In genomic region chr5:109454726-109455505, GRCh38 we compare ENCODE assay signal across 10 cellular contexts. TPM values are rescaled to one million over a fixed set of nuclear protein-coding genes. Genes with fewer than 3 reads are reported as not detected.
A peak's percentile ranks its signal among the peaks of the same experiment; 100 is the strongest.
DNase-seq lines count a peak whose midpoint lies in the region; ATAC-seq and TF ChIP-seq lines count a peak whose summit lies in the region.
"Had no signal": no experiment of that assay in that cellular context is flagged by ENCODE, and none has a peak within 500 bp of the region (broad histone marks: within the 10 kb centered on the region; RNA-seq: fewer than 3 reads in every experiment).

No MANE protein-coding gene starts in this region.

- H3K79me2 ChIP-seq in OCI-LY1 (ENCODE audit: insufficient read depth, low read length) = no peaks in the 10 kb centered on the region

- H3K4me3 ChIP-seq in OCI-LY1 (ENCODE audit: low read depth, low read length, poor library complexity, severe bottlenecking) (no peak overlapping the region), esophagus muscularis mucosa (peak overlapping the region in 3 of 4 donors; percentile 2 to 16 (median 3)), neuron (ENCODE audit: low read length) (no peak overlapping the region), Peyer's patch (no peak overlapping the region)
- H3K4me3 ChIP-seq: HAP-1 had no signal

- TF ChIP-seq CTCF in OCI-LY1 (IDR thresholded peaks at IDR 0.05; ENCODE audit: low read length) (no peak), esophagus muscularis mucosa (IDR thresholded peaks at IDR 0.05) (no peak), Peyer's patch (IDR thresholded peaks at IDR 0.05) (no peak)

- TF ChIP-seq EP300 in esophagus muscularis mucosa (IDR thresholded peaks at IDR 0.05) = no peak

- 50% methylated on average over 7 of the region's 7 CpGs for WGBS in esophagus muscularis mucosa

- TF ChIP-seq POLR2A in esophagus muscularis mucosa (IDR thresholded peaks at IDR 0.05; ENCODE audit: low read depth) (no peak), Peyer's patch (IDR thresholded peaks at IDR 0.05) (no peak)

- intact Hi-C loops in esophagus muscularis mucosa (cut with DNase I) = no loop called here

- H3K9ac ChIP-seq in OCI-LY1 (ENCODE audit: low read length) = no peak overlapping the region

- H3K27ac ChIP-seq in OCI-LY1 (ENCODE audit: low read depth, low read length, poor library complexity, severe bottlenecking) (peak overlapping the region; percentile 24), esophagus muscularis mucosa (replicated peaks in 1 of 4) (peak overlapping the region; percentile 67 to 77 (median 72)), Peyer's patch (peak overlapping the region in 1 of 4 donors; percentile 0)
- H3K27ac ChIP-seq: C4-2B had no signal

- in situ Hi-C loops in ACHN (cut with HindIII; ENCODE audit: low pct_ligation_motif_present, low pct_unique_long_range_greater_than_20kb, low sequenced_read_pairs) = no loop called here

- H3K4me1 ChIP-seq in OCI-LY1 (ENCODE audit: insufficient read depth, low read length, severe bottlenecking) (peaks cover 60% of the 10 kb centered on the region), esophagus muscularis mucosa (peaks cover 18 to 51% (median 43%) of the 10 kb centered on the region in 4 donors), neuron (ENCODE audit: insufficient read depth, low read length) (peaks cover 37% of the 10 kb centered on the region), Peyer's patch (no peaks in the 10 kb centered on the region)
- H3K4me1 ChIP-seq: HAP-1 had no signal

- DNase-seq in ACHN = peak; percentile 5
- no peak for DNase-seq in esophagus muscularis mucosa (ENCODE audit: extremely low spot score)
- no peak for DNase-seq in activated effector memory CD4-positive, alpha-beta T cell treated with anti-CD3 and anti-CD28 coated beads, Interleukin-2, amount 50 U/mL, for 16 hours
- no peak for DNase-seq in Peyer's patch
- DNase-seq in NCI-H1092 treated with DMSO at 0.1 percent for 48 hours (lab: John Stamatoyannopoulos, UW) = no peak

- H3K9me3 ChIP-seq in OCI-LY1 (ENCODE audit: low read length) (no peaks in the 10 kb centered on the region), esophagus muscularis mucosa (no peaks in the 10 kb centered on the region), neuron (ENCODE audit: low read length) (peaks cover 2% of the 10 kb centered on the region), Peyer's patch (no peaks in the 10 kb centered on the region)
- H3K9me3 ChIP-seq: HAP-1 had no signal

- H3K36me3 ChIP-seq in OCI-LY1 (ENCODE audit: insufficient read depth, low read length) (no peaks in the 10 kb centered on the region), esophagus muscularis mucosa (no peaks in the 10 kb centered on the region), neuron (ENCODE audit: insufficient read depth, low read length) (no peaks in the 10 kb centered on the region), Peyer's patch (no peaks in the 10 kb centered on the region)
- H3K36me3 ChIP-seq: HAP-1 had no signal

- peak overlapping the region; percentile 55 for H2AFZ ChIP-seq in OCI-LY1 (ENCODE audit: low read length)
- H2AFZ ChIP-seq in neuron (ENCODE audit: low read depth, low read length) = peak overlapping the region; percentile 11

- peaks cover 5% of the 10 kb centered on the region; the same call in 1 of the 2 replicates for H3F3A ChIP-seq in OCI-LY1 (ENCODE audit: insufficient read depth, low read length)

- peak overlapping the region; percentile 22 for H3K4me2 ChIP-seq in OCI-LY1 (ENCODE audit: low read length)

- H4K20me1 ChIP-seq in OCI-LY1 (ENCODE audit: insufficient read depth, low read length) = no peaks in the 10 kb centered on the region

- H3K9me2 ChIP-seq in OCI-LY1 (ENCODE audit: low read depth, low read length) = no peaks in the 10 kb centered on the region

- ATAC-seq in HG02970 (IDR thresholded peaks at IDR 0.05; ENCODE audit: low FRiP score, unreplicated experiment) = no peak

- no peaks in the 10 kb centered on the region for H3K27me3 ChIP-seq in OCI-LY1 (ENCODE audit: insufficient read depth, low read length)
- H3K27me3 ChIP-seq in esophagus muscularis mucosa = no peaks in the 10 kb centered on the region
- H3K27me3 ChIP-seq in neuron (ENCODE audit: insufficient read depth, low read length) = no peaks in the 10 kb centered on the region
- no peaks in the 10 kb centered on the region for H3K27me3 ChIP-seq in Peyer's patch

RNA-seq across cellular contexts. Expression of gene PJA2, which starts 45.1 kb away (rescaled TPM):
- total RNA-seq in esophagus muscularis mucosa = 100 to 1,000 TPM; 133 to 211 (median 170) TPM
- total RNA-seq in Peyer's patch = 10 to 100 TPM; 40.6 to 68.5 (median 51.6) TPM

Comparison
In these comparisons a context has a peak if more than half of its experiments do, and no peak if none do; other contexts are left out.
1. H3K4me3 ChIP-seq: peak in esophagus muscularis mucosa (3 of 4); none in OCI-LY1 (single experiment), neuron (single experiment) and Peyer's patch (0 of 4).